Comparison of ENCODE assay signal across 8 cellular contexts in the genomic region with DNA sequence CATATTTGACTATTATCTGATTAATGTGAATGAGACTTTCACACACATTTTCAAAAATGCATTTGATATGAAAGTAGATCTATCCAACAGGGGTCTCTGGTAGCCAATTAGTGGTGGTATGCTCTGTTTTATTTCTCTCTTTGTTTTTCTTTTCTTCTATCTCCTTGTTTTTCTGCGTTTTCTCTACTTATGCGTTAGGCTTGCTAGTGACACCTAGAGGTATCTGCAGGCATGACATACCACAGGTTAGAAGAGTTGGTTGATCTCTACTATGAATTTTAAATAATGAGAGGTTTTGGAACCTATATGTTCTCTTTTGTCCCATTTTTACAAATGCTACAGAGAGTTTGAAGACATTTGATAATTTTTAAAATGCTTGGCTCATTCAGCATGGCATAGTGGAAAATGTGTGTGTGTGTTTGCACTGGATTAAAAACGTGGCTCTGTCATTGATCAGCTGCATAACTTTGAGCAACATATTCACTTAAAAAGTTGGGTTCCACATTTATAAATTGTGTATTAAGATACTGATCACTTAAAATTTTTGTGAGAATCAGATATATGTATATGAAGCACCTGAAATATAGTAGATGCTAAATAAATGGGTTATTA. TPM values are rescaled to one million over a fixed set of nuclear protein-coding genes. Genes with fewer than 3 reads are reported as not detected.
DNase-seq lines count a peak whose midpoint lies in the region; ATAC-seq and TF ChIP-seq lines count a peak whose summit lies in the region.

No MANE protein-coding gene starts in this region.

- no peak overlapping the region for H3K27ac ChIP-seq in RWPE2 (ENCODE audit: poor library complexity, severe bottlenecking)

- peaks cover 6% of the 10 kb centered on the region for H3K4me1 Mint-ChIP-seq in progenitor cell of endocrine pancreas (ENCODE audit: low read depth)

- H3K9me3 Mint-ChIP-seq in progenitor cell of endocrine pancreas (ENCODE audit: low read depth), result no peaks in the 10 kb centered on the region

- no peaks in the 10 kb centered on the region for H3K36me3 Mint-ChIP-seq in progenitor cell of endocrine pancreas (ENCODE audit: insufficient read depth)

- ATAC-seq in HG03175 (IDR thresholded peaks at IDR 0.05; ENCODE audit: unreplicated experiment) (peak; percentile 87), RWPE2 (ENCODE audit: low read depth) (no peak), GM19023 (IDR thresholded peaks at IDR 0.05; ENCODE audit: unreplicated experiment) (no peak)

- H3K9me3 ChIP-seq in RWPE2 (ENCODE audit: severe bottlenecking), result no peaks in the 10 kb centered on the region

- TF ChIP-seq CTCF in AG10803 (conservative IDR thresholded peaks at IDR 0.05; ENCODE audit: low read length) (peak; percentile 98), GM12874 (IDR thresholded peaks at IDR 0.05; ENCODE audit: insufficient read depth, low read depth, low read length) (peak; percentile 66), RWPE2 (IDR thresholded peaks at IDR 0.05; ENCODE audit: poor library complexity, severe bottlenecking) (peak; percentile 92), progenitor cell of endocrine pancreas (IDR thresholded peaks at IDR 0.05; ENCODE audit: unreplicated experiment) (peak; percentile 80)

- no peaks in the 10 kb centered on the region for H3K27me3 ChIP-seq in RWPE2 (ENCODE audit: insufficient read depth, poor library complexity, severe bottlenecking)

- H3K4me3 Mint-ChIP-seq in progenitor cell of endocrine pancreas (ENCODE audit: low read depth), result no peak overlapping the region

- DNase-seq in AG10803 (ENCODE audit: low read depth) (peak; percentile 59), RWPE2 (ENCODE audit: low spot score) (no peak), fibroblast of gingiva (ENCODE audit: low read depth) (peak; percentile 54), progenitor cell of endocrine pancreas (ENCODE audit: low spot score, unreplicated experiment) (no peak)
- DNase-seq in stimulated activated CD4-positive, alpha-beta T cell treated with anti-CD3 and anti-CD28 coated beads, Interleukin-4, amount 100 ng/mL, for 24 hours, result no peak

- H3K4me1 ChIP-seq in RWPE2 (ENCODE audit: insufficient read depth, poor library complexity, severe bottlenecking), result peaks cover 6% of the 10 kb centered on the region

- no peaks in the 10 kb centered on the region for H3K27me3 Mint-ChIP-seq in progenitor cell of endocrine pancreas

- H3K36me3 ChIP-seq in RWPE2 (ENCODE audit: low read depth), result no peaks in the 10 kb centered on the region

- H3K4me3 ChIP-seq in AG10803 (ENCODE audit: low read length) (no peak overlapping the region), RWPE2 (ENCODE audit: severe bottlenecking) (no peak overlapping the region)

- no peak overlapping the region for H3K27ac Mint-ChIP-seq in progenitor cell of endocrine pancreas

RNA-seq across cellular contexts. Expression of a gene that starts 28.1 kb away (rescaled TPM):
- 38.5 and 44.3 TPM in 2 replicates for total RNA-seq in progenitor cell of endocrine pancreas

Comparison
In these comparisons a context has a peak if more than half of its experiments do, and no peak if none do; other contexts are left out.
1. DNase-seq: peak in AG10803 (single experiment) and fibroblast of gingiva (single experiment); none in RWPE2 (single experiment), progenitor cell of endocrine pancreas (single experiment) and stimulated activated CD4-positive, alpha-beta T cell treated with anti-CD3 and anti-CD28 coated beads, Interleukin-4, amount 100 ng/mL, for 24 hours (single experiment).
2. Peak in every context shown above with its lines, with median percentiles within 50 percentile points of each other: CTCF ChIP-seq.